ENCODE assay signal across 8 cellular contexts in the genomic region with DNA sequence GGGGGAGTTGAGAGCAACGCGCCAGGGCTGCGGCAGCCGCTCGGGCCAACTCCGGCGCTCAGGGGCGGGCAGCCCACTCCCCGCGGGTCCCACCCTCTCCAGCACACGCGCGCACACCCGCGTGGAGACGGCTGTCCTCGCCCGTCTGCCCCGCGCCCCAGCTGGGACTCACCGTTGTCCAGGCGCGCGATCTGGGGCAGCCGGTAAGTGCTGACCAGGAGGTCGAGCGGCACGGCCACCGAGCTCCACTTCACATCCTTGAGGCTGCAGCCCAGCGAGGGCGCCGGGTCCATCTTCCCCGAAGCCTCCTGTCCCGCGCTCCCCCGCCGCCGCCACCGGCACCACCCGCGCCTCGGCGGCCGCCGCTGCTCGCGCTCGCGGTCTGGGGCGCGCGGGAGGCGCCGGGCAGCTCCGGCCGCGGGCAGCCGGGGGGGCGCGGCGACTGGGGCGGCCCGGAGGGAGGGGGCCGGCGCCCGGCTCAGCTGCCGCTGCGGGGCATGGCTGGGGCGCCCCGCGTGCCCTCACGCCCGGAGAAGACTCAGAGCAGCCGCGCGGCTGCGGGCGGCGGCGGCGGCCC. TPM values are rescaled to one million over a fixed set of nuclear protein-coding genes. Genes with fewer than 3 reads are reported as not detected.
DNase-seq lines count a peak whose midpoint lies in the region; ATAC-seq, FAIRE-seq and TF ChIP-seq lines count a peak whose summit lies in the region.

No MANE protein-coding gene starts in this region.

- no peak for FAIRE-seq in GM12892 (lab: Jason Lieb, UNC)

- no peak for TF ChIP-seq POLR2A in Peyer's patch (IDR thresholded peaks at IDR 0.05)
- no peak for TF ChIP-seq POLR2A in GM12892 (IDR thresholded peaks at IDR 0.05; ENCODE audit: low read depth, low read length)

- TF ChIP-seq CTCF in Peyer's patch (IDR thresholded peaks at IDR 0.05) (no peak), choroid plexus epithelial cell (conservative IDR thresholded peaks at IDR 0.05; ENCODE audit: low read depth, low read length) (no peak), left lung (IDR thresholded peaks at IDR 0.05) (no peak)

- no peaks in the 10 kb centered on the region; a peak in 1 of 22 replicates for H4K20me1 ChIP-seq in BLaER1 treated with 17β-estradiol and CSF1 and Interleukin-3, amounts not matched to agents 10 nM and 100 nM

- H3K4me2 ChIP-seq in BLaER1 treated with 17β-estradiol and CSF1 and Interleukin-3, amounts not matched to agents 10 nM and 100 nM: peak overlapping the region; percentile 90 to 100 (median 97)

- ATAC-seq in GM21360 (IDR thresholded peaks at IDR 0.05; ENCODE audit: unreplicated experiment) (peak; percentile 0), left lung (peak; percentile 2), GM18517 (IDR thresholded peaks at IDR 0.05; ENCODE audit: unreplicated experiment) (no peak)

- H3K4me3 ChIP-seq in BLaER1 treated with 17β-estradiol and CSF1 and Interleukin-3, amounts not matched to agents 10 nM and 100 nM: peak overlapping the region; percentile 74 to 89 (median 84)
- peak overlapping the region; percentile 49 to 93 (median 70) for H3K4me3 ChIP-seq in Peyer's patch
- peak overlapping the region; percentile 76 for H3K4me3 ChIP-seq in choroid plexus epithelial cell (ENCODE audit: low read depth, low read length)
- peak overlapping the region; percentile 54 to 62 for H3K4me3 ChIP-seq in left lung

- H3K36me3 ChIP-seq in BLaER1 treated with 17β-estradiol and CSF1 and Interleukin-3, amounts not matched to agents 10 nM and 100 nM: no peaks in the 10 kb centered on the region
- H3K36me3 ChIP-seq in Peyer's patch: no peaks in the 10 kb centered on the region
- H3K36me3 ChIP-seq in left lung: no peaks in the 10 kb centered on the region

- no peaks in the 10 kb centered on the region for H3K9me3 ChIP-seq in BLaER1 treated with 17β-estradiol and CSF1 and Interleukin-3, amounts not matched to agents 10 nM and 100 nM (replicated peaks in 1 of 11)
- H3K9me3 ChIP-seq in Peyer's patch: no peaks in the 10 kb centered on the region
- no peaks in the 10 kb centered on the region for H3K9me3 ChIP-seq in left lung

- H3K27ac ChIP-seq in BLaER1 treated with 17β-estradiol and CSF1 and Interleukin-3, amounts not matched to agents 10 nM and 100 nM: peak overlapping the region in 10 of 11 experiments; percentile 37 to 75 (median 62); a peak in 20 of 22 replicates
- H3K27ac ChIP-seq in Peyer's patch (peak overlapping the region; percentile 58 to 96 (median 77)), left lung (peak overlapping the region; percentile 50 to 67), temporal lobe (ENCODE audit: low read depth, low read length) (peak overlapping the region; percentile 64)

- peak overlapping the region; percentile 70 to 84 (median 75) for H3K9ac ChIP-seq in BLaER1 treated with 17β-estradiol and CSF1 and Interleukin-3, amounts not matched to agents 10 nM and 100 nM

- H3K4me1 ChIP-seq in BLaER1 treated with 17β-estradiol and CSF1 and Interleukin-3, amounts not matched to agents 10 nM and 100 nM: peaks cover 16 to 27% (median 20%) of the 10 kb centered on the region in 10 experiments
- H3K4me1 ChIP-seq in Peyer's patch (peaks cover 0 to 12% (median 2%) of the 10 kb centered on the region in 4 donors), left lung (peaks cover 0 to 22% of the 10 kb centered on the region in 2 donors)

- intact Hi-C loops in left lung (cut with DNase I): loop anchor here in 1 of 2 donors (10.0 kb wide), 1 partner anchor 195 kb away; no protein-coding TSS in a partner anchor

- DNase-seq in Peyer's patch (peak in 1 of 3 donors; percentile 55), choroid plexus epithelial cell (ENCODE audit: low read depth) (peak; percentile 42), left lung (peak in 1 of 2 donors; percentile 83), GM12892 (ENCODE audit: insufficient read length) (no peak)

- H3K27me3 ChIP-seq in BLaER1 treated with 17β-estradiol and CSF1 and Interleukin-3, amounts not matched to agents 10 nM and 100 nM: peaks cover 11 to 21% (median 16%) of the 10 kb centered on the region in 11 experiments; a peak in 21 of 22 replicates
- H3K27me3 ChIP-seq in Peyer's patch (no peaks in the 10 kb centered on the region), left lung (peaks cover 0 to 67% of the 10 kb centered on the region in 2 donors)

RNA-seq across cellular contexts. Expression of a gene that starts 0.5 kb away (rescaled TPM):
- total RNA-seq in Peyer's patch (10 to 100 TPM; 23.6 to 29.9 (median 29.1) TPM), left lung (10 to 100 TPM; 10.3 to 10.9 TPM), temporal lobe (38.1 TPM)
- not detected for polyA plus RNA-seq in GM12892 (2012; ENCODE audit: missing spikeins)
